Comparison of ENCODE assay signal across 8 cellular contexts in genomic region chr17:1398900-1399299, GRCh38. TPM values are rescaled to one million over a fixed set of nuclear protein-coding genes. Genes with fewer than 3 reads are reported as not detected.
DNase-seq lines count a peak whose midpoint lies in the region; ATAC-seq and TF ChIP-seq lines count a peak whose summit lies in the region.

No MANE protein-coding gene starts in this region.

- TF ChIP-seq CTCF in 22Rv1 (IDR thresholded peaks at IDR 0.05) (no peak), foreskin fibroblast (IDR thresholded peaks at IDR 0.05; ENCODE audit: low read depth, low read length) (no peak), psoas muscle (IDR thresholded peaks at IDR 0.05) (no peak)

- DNase-seq in GM23248 (peak; percentile 76), foreskin fibroblast (peak in 1 of 2 donors; percentile 47), psoas muscle (no peak), activated gamma-delta T cell (lab: John Stamatoyannopoulos, UW) (no peak)
- DNase-seq in activated CD4-positive, alpha-beta memory T cell treated with anti-CD3 and anti-CD28 coated beads, Interleukin-2, amount 10 ng/mL, durations not matched to agents 7 days and 5 days, result peak; percentile 29

- H3K9me3 ChIP-seq in GM23248 (ENCODE audit: low read depth) (no peaks in the 10 kb centered on the region), psoas muscle (no peaks in the 10 kb centered on the region)

- peaks cover 33% of the 10 kb centered on the region for H4K20me1 ChIP-seq in GM23248 (ENCODE audit: insufficient read depth)

- H3K4me1 ChIP-seq in GM23248 (ENCODE audit: insufficient read depth) (peaks cover 18% of the 10 kb centered on the region), psoas muscle (peaks cover 34% of the 10 kb centered on the region)

- H3K27ac Mint-ChIP-seq in activated CD4-positive, alpha-beta memory T cell treated with anti-CD3 and anti-CD28 coated beads, Interleukin-2, amount 10 ng/mL, durations not matched to agents 7 days and 5 days, result peak overlapping the region; percentile 89

- H3K4me3 Mint-ChIP-seq in activated CD4-positive, alpha-beta memory T cell treated with anti-CD3 and anti-CD28 coated beads, Interleukin-2, amount 10 ng/mL, durations not matched to agents 7 days and 5 days, result peak overlapping the region; percentile 94

- peak in 1 of 4 donors; percentile 9 for ATAC-seq in psoas muscle
- ATAC-seq in GM18520 (IDR thresholded peaks at IDR 0.05; ENCODE audit: unreplicated experiment), result no peak
- no peak for ATAC-seq in HG02884 (IDR thresholded peaks at IDR 0.05; ENCODE audit: unreplicated experiment)

- H2AFZ ChIP-seq in GM23248, result no peak overlapping the region

- peak overlapping the region; percentile 98 for H3K9ac ChIP-seq in GM23248

- H3K79me2 ChIP-seq in GM23248 (ENCODE audit: insufficient read depth), result peaks cover 61% of the 10 kb centered on the region

- no peaks in the 10 kb centered on the region for H3K27me3 Mint-ChIP-seq in activated CD4-positive, alpha-beta memory T cell treated with anti-CD3 and anti-CD28 coated beads, Interleukin-2, amount 10 ng/mL, durations not matched to agents 7 days and 5 days

- POLR2A ChIA-PET in activated CD4-positive, alpha-beta memory T cell treated with anti-CD3 and anti-CD28 coated beads, Interleukin-2, amount 10 ng/mL, durations not matched to agents 7 days and 5 days (lab: Charles Lee), result interaction anchor here (0.6 to 3.4 kb wide), 12 partner anchors 9 to 318 kb away, joined by 3 to 28 read pairs (median 8); partner anchors contain the start of genes CRK and INPP5K

- intact Hi-C loops in psoas muscle (cut with DNase I), result loop anchor here (5.0 to 10.0 kb wide), 2 partner anchors 37 to 56 kb away; partner anchors contain the start of gene CRK (in 1 of the 2)

- no peaks in the 10 kb centered on the region for H3K9me2 ChIP-seq in GM23248 (ENCODE audit: insufficient read depth)

- peaks cover 39% of the 10 kb centered on the region for H3K4me1 Mint-ChIP-seq in activated CD4-positive, alpha-beta memory T cell treated with anti-CD3 and anti-CD28 coated beads, Interleukin-2, amount 10 ng/mL, durations not matched to agents 7 days and 5 days

- CTCF ChIA-PET in activated CD4-positive, alpha-beta memory T cell treated with anti-CD3 and anti-CD28 coated beads, Interleukin-2, amount 10 ng/mL, durations not matched to agents 7 days and 5 days (lab: Charles Lee), result no interaction called here

- no peaks in the 10 kb centered on the region for H3K27me3 ChIP-seq in GM23248 (replicated peaks; ENCODE audit: insufficient read depth)
- no peaks in the 10 kb centered on the region for H3K27me3 ChIP-seq in psoas muscle (ENCODE audit: insufficient read depth in 3 of 3, low read length in 2 of 3)

- H3K4me2 ChIP-seq in GM23248 (ENCODE audit: unreplicated experiment), result peak overlapping the region; percentile 98

- no peaks in the 10 kb centered on the region for H3K36me3 ChIP-seq in GM23248 (ENCODE audit: low read depth)
- peaks cover 0 to 3% of the 10 kb centered on the region in 2 donors for H3K36me3 ChIP-seq in psoas muscle (ENCODE audit: insufficient read depth in 1 of 2, low read depth in 1 of 2)

- H3K4me3 ChIP-seq in GM23248 (peak overlapping the region; percentile 99), foreskin fibroblast (ENCODE audit: low read depth in 1 of 2, low read length in 2 of 2) (peak overlapping the region; percentile 95 to 98), psoas muscle (peak overlapping the region; percentile 88)

- in situ Hi-C loops in GM23248 (cut with MboI), result no loop called here

- peaks cover 26% of the 10 kb centered on the region for H3F3A ChIP-seq in GM23248 (ENCODE audit: insufficient read depth)

- H3K9me3 Mint-ChIP-seq in activated CD4-positive, alpha-beta memory T cell treated with anti-CD3 and anti-CD28 coated beads, Interleukin-2, amount 10 ng/mL, durations not matched to agents 7 days and 5 days, result no peaks in the 10 kb centered on the region

- peaks cover 33% of the 10 kb centered on the region for H3K36me3 Mint-ChIP-seq in activated CD4-positive, alpha-beta memory T cell treated with anti-CD3 and anti-CD28 coated beads, Interleukin-2, amount 10 ng/mL, durations not matched to agents 7 days and 5 days (ENCODE audit: low read depth)

- WGBS in GM23248 (ENCODE audit: low coverage in 1 of 2, low lambda C conversion rate in 2 of 2, missing lambda C conversion rate in 2 of 2), 2 experiments, result 1 to 2% methylated on average over 15 of the region's 15 CpGs
- WGBS in psoas muscle, 3 donors, result 1 to 2% (median 1%) methylated on average over 15 of the region's 15 CpGs

- H3K27ac ChIP-seq in 22Rv1 (peak overlapping the region; percentile 89), GM23248 (peak overlapping the region; percentile 96), psoas muscle (peak overlapping the region; percentile 93)

RNA-seq across cellular contexts. Expression of gene YWHAE, which starts 1.1 kb away (rescaled TPM):
- 255 and 287 TPM in 2 replicates for total RNA-seq in GM23248 (2014; rRNA removed; shearing (Covaris generic))
- 599 and 605 TPM in 2 replicates for polyA plus RNA-seq in GM23248 (2016; fragmentation: Nextera tagmentation; extraction: Ambion mirVana)
- total RNA-seq in activated CD4-positive, alpha-beta memory T cell treated with anti-CD3 and anti-CD28 coated beads, Interleukin-2, amount 10 ng/mL, durations not matched to agents 7 days and 5 days, result 100 to 1,000 TPM; 352 to 374 TPM
- 100 to 1,000 TPM; 641 to 874 (median 838) TPM for total RNA-seq in psoas muscle
- 100 to 1,000 TPM; 655 to 927 (median 670) TPM for polyA plus RNA-seq in psoas muscle

RNA-seq across cellular contexts. Expression of gene CRK, which starts 57.1 kb away (rescaled TPM):
- 113 and 117 TPM in 2 replicates for total RNA-seq in GM23248 (2014; rRNA removed; shearing (Covaris generic))
- polyA plus RNA-seq in GM23248 (2016; fragmentation: Nextera tagmentation; extraction: Ambion mirVana) (86.0 and 93.6 TPM in 2 replicates), psoas muscle (10 to 100 TPM; 29.7 to 48.0 (median 40.4) TPM)
- 10 to 100 TPM; 19.9 to 21.9 TPM for total RNA-seq in activated CD4-positive, alpha-beta memory T cell treated with anti-CD3 and anti-CD28 coated beads, Interleukin-2, amount 10 ng/mL, durations not matched to agents 7 days and 5 days
- 10 to 100 TPM; 26.4 to 60.4 (median 33.1) TPM for total RNA-seq in psoas muscle

Comparison
In these comparisons a context has a peak if more than half of its experiments do, and no peak if none do; other contexts are left out.
1. DNase-seq: peak in GM23248 (single experiment) and activated CD4-positive, alpha-beta memory T cell treated with anti-CD3 and anti-CD28 coated beads, Interleukin-2, amount 10 ng/mL, durations not matched to agents 7 days and 5 days (single experiment); none in psoas muscle (0 of 2) and activated gamma-delta T cell (single experiment).
2. Peak in every context shown above with its lines, with median percentiles within 50 percentile points of each other: H3K27ac ChIP-seq and H3K4me3 ChIP-seq.